8 cellular contexts compared by ENCODE assay signal in genomic region chr1:239387304-239388231, GRCh38. TPM values are rescaled to one million over a fixed set of nuclear protein-coding genes. Genes with fewer than 3 reads are reported as not detected.
A peak's percentile ranks its signal among the peaks of the same experiment; 100 is the strongest.
DNase-seq lines count a peak whose midpoint lies in the region; ATAC-seq and TF ChIP-seq lines count a peak whose summit lies in the region.

No MANE protein-coding gene starts in this region.

- no peak overlapping the region for H3K27ac Mint-ChIP-seq in activated naive CD4-positive, alpha-beta T cell treated with anti-CD3 and anti-CD28 coated beads, Interleukin-2, amount 50 U/mL, for 24 hours

- H3K36me3 ChIP-seq in lower lobe of right lung (no peaks in the 10 kb centered on the region), urinary bladder (ENCODE audit: insufficient read depth) (no peaks in the 10 kb centered on the region)

- peaks cover 42% of the 10 kb centered on the region for H3K27me3 ChIP-seq in lower lobe of right lung (ENCODE audit: low read depth)

- DNase-seq in activated naive CD4-positive, alpha-beta T cell (lab: John Stamatoyannopoulos, UW) = no peak
- DNase-seq in astrocyte of the cerebellum (ENCODE audit: low read depth) (no peak), lower lobe of right lung (peak; percentile 46), T-helper 9 cell (no peak)

- H3K9me3 ChIP-seq in lower lobe of right lung = no peaks in the 10 kb centered on the region

- H3K36me3 Mint-ChIP-seq in activated naive CD4-positive, alpha-beta T cell treated with anti-CD3 and anti-CD28 coated beads, Interleukin-2, amount 50 U/mL, for 24 hours = no peaks in the 10 kb centered on the region

- H3K27ac ChIP-seq in lower lobe of right lung (peak overlapping the region; percentile 41), urinary bladder (ENCODE audit: low read depth) (no peak overlapping the region)

- peak; percentile 22 to 35 for ATAC-seq in lower lobe of right lung
- no peak for ATAC-seq in HG03139 (IDR thresholded peaks at IDR 0.05; ENCODE audit: unreplicated experiment)
- no peak for ATAC-seq in GM21576 (IDR thresholded peaks at IDR 0.05; ENCODE audit: unreplicated experiment)

- peaks cover 35% of the 10 kb centered on the region for H3K4me1 Mint-ChIP-seq in activated naive CD4-positive, alpha-beta T cell treated with anti-CD3 and anti-CD28 coated beads, Interleukin-2, amount 50 U/mL, for 24 hours

- TF ChIP-seq CTCF in astrocyte of the cerebellum (IDR thresholded peaks at IDR 0.05; ENCODE audit: low read depth, low read length, missing control alignments) = no peak
- TF ChIP-seq CTCF in lower lobe of right lung (IDR thresholded peaks at IDR 0.05) = no peak

- peaks cover 66% of the 10 kb centered on the region for H3K27me3 Mint-ChIP-seq in activated naive CD4-positive, alpha-beta T cell treated with anti-CD3 and anti-CD28 coated beads, Interleukin-2, amount 50 U/mL, for 24 hours

- H3K4me3 ChIP-seq in astrocyte of the cerebellum (ENCODE audit: low read depth, low read length) (peak overlapping the region; percentile 41), lower lobe of right lung (peak overlapping the region; percentile 63), urinary bladder (ENCODE audit: low read depth, low read length) (peak overlapping the region; percentile 36)

- WGBS in urinary bladder = under 1% methylated on average over 56 of the region's 56 CpGs

- peak overlapping the region; percentile 83 for H3K4me3 Mint-ChIP-seq in activated naive CD4-positive, alpha-beta T cell treated with anti-CD3 and anti-CD28 coated beads, Interleukin-2, amount 50 U/mL, for 24 hours

- intact Hi-C loops in lower lobe of right lung (cut with DNase I) = no loop called here

- peaks cover 5% of the 10 kb centered on the region for H3K9me3 Mint-ChIP-seq in activated naive CD4-positive, alpha-beta T cell treated with anti-CD3 and anti-CD28 coated beads, Interleukin-2, amount 50 U/mL, for 24 hours

- H3K4me1 ChIP-seq in lower lobe of right lung (peaks cover 25% of the 10 kb centered on the region), urinary bladder (ENCODE audit: insufficient read depth) (no peaks in the 10 kb centered on the region)

- in situ Hi-C loops in astrocyte of the cerebellum (cut with HindIII; ENCODE audit: low sequenced_read_pairs) = no loop called here

RNA-seq across cellular contexts. Expression of gene CHRM3, which starts 1.2 kb away (rescaled TPM):
- total RNA-seq in lower lobe of right lung = 6.0 TPM
- 58.5 TPM for total RNA-seq in urinary bladder
- 29.8 TPM for polyA plus RNA-seq in urinary bladder

Comparison
In these comparisons a context has a peak if more than half of its experiments do, and no peak if none do; other contexts are left out.
1. ATAC-seq: peak in lower lobe of right lung (2 of 2); none in HG03139 (single experiment) and GM21576 (single experiment).
2. Peak in every context shown above with its lines, with median percentiles within 50 percentile points of each other: H3K4me3 ChIP-seq.